9 cellular contexts compared by ENCODE assay signal in genomic region chr1:121458291-121459048, GRCh38.
DNase-seq lines count a peak whose midpoint lies in the region; ATAC-seq and TF ChIP-seq lines count a peak whose summit lies in the region.
"Had no signal": no experiment of that assay in that cellular context is flagged by ENCODE, and none has a peak within 500 bp of the region (broad histone marks: within the 10 kb centered on the region; RNA-seq: fewer than 3 reads in every experiment).

No MANE protein-coding gene starts in this region.

- in situ Hi-C loops in HAP-1 (cut with MboI; ENCODE audit: low sequenced_read_pairs), result no loop called here

- no peak for DNase-seq in CD8-positive, alpha-beta T cell
- DNase-seq in HAP-1 (ENCODE audit: low spot score in 2 of 2) (no peak), cardiac septum (ENCODE audit: low spot score) (no peak), NCI-H446 (lab: John Stamatoyannopoulos, UW) (no peak), esophagus muscularis mucosa (ENCODE audit: extremely low spot score) (no peak)
- DNase-seq: stimulated activated CD8-positive, alpha-beta memory T cell treated with anti-CD3 and anti-CD28 coated beads, Interleukin-4, amount 100 ng/mL, for 48 hours had no signal

- no peaks in the 10 kb centered on the region for H3K9me3 Mint-ChIP-seq in CD8-positive, alpha-beta T cell
- H3K9me3 Mint-ChIP-seq in activated T-helper 17 cell treated with anti-CD3 and anti-CD28 coated beads, Interleukin-2, amount 50 U/mL, for 72 hours, result peaks cover 4% of the 10 kb centered on the region

- CTCF ChIA-PET in CD8-positive, alpha-beta T cell (lab: Charles Lee), result no interaction called here

- peak overlapping the region; percentile 76 for H3K4me3 Mint-ChIP-seq in CD8-positive, alpha-beta T cell
- peak overlapping the region; percentile 57 for H3K4me3 Mint-ChIP-seq in activated T-helper 17 cell treated with anti-CD3 and anti-CD28 coated beads, Interleukin-2, amount 50 U/mL, for 72 hours

- 41% methylated on average over 2 of the region's 2 CpGs for WGBS in esophagus muscularis mucosa

- no peak overlapping the region for H3K27ac ChIP-seq in CD8-positive, alpha-beta T cell (ENCODE audit: low read depth, low read length)
- no peak overlapping the region for H3K27ac ChIP-seq in esophagus muscularis mucosa (replicated peaks in 1 of 4)

- TF ChIP-seq CTCF in CD8-positive, alpha-beta T cell (IDR thresholded peaks at IDR 0.05), result no peak
- TF ChIP-seq CTCF in esophagus muscularis mucosa (IDR thresholded peaks at IDR 0.05), result no peak

- no peak for TF ChIP-seq EP300 in esophagus muscularis mucosa (IDR thresholded peaks at IDR 0.05)

- no peaks in the 10 kb centered on the region for H3K36me3 Mint-ChIP-seq in CD8-positive, alpha-beta T cell
- no peaks in the 10 kb centered on the region for H3K36me3 Mint-ChIP-seq in activated T-helper 17 cell treated with anti-CD3 and anti-CD28 coated beads, Interleukin-2, amount 50 U/mL, for 72 hours (ENCODE audit: low read depth)

- no peaks in the 10 kb centered on the region for H3K9me3 ChIP-seq in CD8-positive, alpha-beta T cell (ENCODE audit: low read length)
- H3K9me3 ChIP-seq in HAP-1, result no peaks in the 10 kb centered on the region
- H3K9me3 ChIP-seq in esophagus muscularis mucosa, result no peaks in the 10 kb centered on the region

- intact Hi-C loops in CD8-positive, alpha-beta T cell (cut with DNase I, micrococcal nuclease), result loop anchor here (2.0 to 10.0 kb wide), 2 partner anchors 58 to 96 kb away; no protein-coding TSS in a partner anchor
- intact Hi-C loops in cardiac septum (cut with DNase I), result no loop called here
- intact Hi-C loops in esophagus muscularis mucosa (cut with DNase I), result no loop called here

- POLR2A ChIA-PET in CD8-positive, alpha-beta T cell (lab: Charles Lee), result no interaction called here

- H3K4me1 Mint-ChIP-seq in CD8-positive, alpha-beta T cell (ENCODE audit: low read depth), result peaks cover 10% of the 10 kb centered on the region
- peaks cover 3% of the 10 kb centered on the region for H3K4me1 Mint-ChIP-seq in activated T-helper 17 cell treated with anti-CD3 and anti-CD28 coated beads, Interleukin-2, amount 50 U/mL, for 72 hours

- H3K4me3 ChIP-seq in CD8-positive, alpha-beta T cell (ENCODE audit: low read depth, low read length), result peak overlapping the region; percentile 30
- H3K4me3 ChIP-seq in HAP-1 (no peak overlapping the region), esophagus muscularis mucosa (peak overlapping the region in 1 of 4 donors; percentile 13)

- H3K27me3 Mint-ChIP-seq in CD8-positive, alpha-beta T cell (ENCODE audit: low read depth), result no peaks in the 10 kb centered on the region
- no peaks in the 10 kb centered on the region for H3K27me3 Mint-ChIP-seq in activated T-helper 17 cell treated with anti-CD3 and anti-CD28 coated beads, Interleukin-2, amount 50 U/mL, for 72 hours

- H3K4me1 ChIP-seq in CD8-positive, alpha-beta T cell (ENCODE audit: insufficient read depth, low read length), result peaks cover 5% of the 10 kb centered on the region
- H3K4me1 ChIP-seq in HAP-1 (no peaks in the 10 kb centered on the region), esophagus muscularis mucosa (no peaks in the 10 kb centered on the region)

- H3K27me3 ChIP-seq in CD8-positive, alpha-beta T cell (ENCODE audit: insufficient read depth, low read length), result no peaks in the 10 kb centered on the region
- H3K27me3 ChIP-seq in HAP-1 (ENCODE audit: low read depth), result no peaks in the 10 kb centered on the region
- H3K27me3 ChIP-seq in esophagus muscularis mucosa, result no peaks in the 10 kb centered on the region

- peak; percentile 58 for ATAC-seq in CD8-positive, alpha-beta T cell
- ATAC-seq in GM19463 (IDR thresholded peaks at IDR 0.05; ENCODE audit: unreplicated experiment), result peak; percentile 100
- ATAC-seq in HG03439 (IDR thresholded peaks at IDR 0.05; ENCODE audit: unreplicated experiment), result peak; percentile 95
- peak; percentile 98 for ATAC-seq in activated T-helper 17 cell treated with anti-CD3 and anti-CD28 coated beads, Interleukin-2, amount 50 U/mL, for 72 hours (replicated peaks)

- no peaks in the 10 kb centered on the region for H3K36me3 ChIP-seq in CD8-positive, alpha-beta T cell (ENCODE audit: insufficient read depth, low read length)
- no peaks in the 10 kb centered on the region for H3K36me3 ChIP-seq in HAP-1 (replicated peaks)
- no peaks in the 10 kb centered on the region for H3K36me3 ChIP-seq in esophagus muscularis mucosa

- H3K27ac Mint-ChIP-seq in CD8-positive, alpha-beta T cell, result peak overlapping the region; percentile 77
- no peak overlapping the region for H3K27ac Mint-ChIP-seq in activated T-helper 17 cell treated with anti-CD3 and anti-CD28 coated beads, Interleukin-2, amount 50 U/mL, for 72 hours

- no peak for TF ChIP-seq POLR2A in esophagus muscularis mucosa (IDR thresholded peaks at IDR 0.05; ENCODE audit: low read depth)

Comparison
In these comparisons a context has a peak if more than half of its experiments do, and no peak if none do; other contexts are left out.
1. intact Hi-C loops: an anchor here in CD8-positive, alpha-beta T cell (2.0 to 10.0 kb wide); none called in cardiac septum and esophagus muscularis mucosa.